In genomic region chr20:4083103-4083864, GRCh38 we compare ENCODE assay signal across 9 cellular contexts.
DNase-seq lines count a peak whose midpoint lies in the region; ATAC-seq and TF ChIP-seq lines count a peak whose summit lies in the region.
"Had no signal": no experiment of that assay in that cellular context is flagged by ENCODE, and none has a peak within 500 bp of the region (broad histone marks: within the 10 kb centered on the region; RNA-seq: fewer than 3 reads in every experiment).

No MANE protein-coding gene starts in this region.

- H3K9me3 ChIP-seq in vagina (no peaks in the 10 kb centered on the region), colonic mucosa (no peaks in the 10 kb centered on the region), OCI-LY7 (ENCODE audit: low read length) (no peaks in the 10 kb centered on the region), Peyer's patch (no peaks in the 10 kb centered on the region)

- intact Hi-C loops in Right ventricle myocardium superior (cut with DNase I): no loop called here
- intact Hi-C loops in cardiac septum (cut with DNase I): no loop called here
- intact Hi-C loops in vagina (cut with DNase I): loop anchor here (10.0 kb wide), 1 partner anchor 198 kb away; the partner anchor contains the start of gene PANK2
- intact Hi-C loops in colonic mucosa (cut with DNase I): loop anchor here (10.0 kb wide), 1 partner anchor 398 kb away; the partner anchor contains the start of gene ADAM33
- intact Hi-C loops in OCI-LY7 (cut with micrococcal nuclease; ENCODE audit: unreplicated experiment): no loop called here

- no peak overlapping the region for H3K4me2 ChIP-seq in OCI-LY7 (ENCODE audit: low read length)

- DNase-seq in Right ventricle myocardium superior: no peak
- DNase-seq in cardiac septum (ENCODE audit: low spot score): no peak
- DNase-seq in activated naive CD8-positive, alpha-beta T cell treated with anti-CD3 and anti-CD28 coated beads for 36 hours: no peak
- peak; percentile 80 for DNase-seq in left kidney (ENCODE audit: low read depth, low spot score)
- DNase-seq in vagina (ENCODE audit: extremely low spot score in 2 of 2): peak in 1 of 2 donors; percentile 79
- no peak for DNase-seq in colonic mucosa
- no peak for DNase-seq in OCI-LY7 (ENCODE audit: low spot score)
- DNase-seq in Peyer's patch: no peak
- DNase-seq: SHP77 had no signal

- H3K27ac ChIP-seq in vagina (peak overlapping the region; percentile 44), colonic mucosa (no peak overlapping the region), OCI-LY7 (ENCODE audit: low read depth, low read length, poor library complexity, severe bottlenecking) (no peak overlapping the region), Peyer's patch (peak overlapping the region in 2 of 4 donors; percentile 17 to 62)

- peaks cover 39% of the 10 kb centered on the region for H3K4me1 Mint-ChIP-seq in activated naive CD8-positive, alpha-beta T cell treated with anti-CD3 and anti-CD28 coated beads for 36 hours

- H2AFZ ChIP-seq in OCI-LY7 (ENCODE audit: low read length): no peak overlapping the region

- TF ChIP-seq POLR2A in vagina (IDR thresholded peaks at IDR 0.05) (no peak), Peyer's patch (IDR thresholded peaks at IDR 0.05) (no peak)

- peaks cover 13% of the 10 kb centered on the region for H3K4me1 ChIP-seq in vagina
- no peaks in the 10 kb centered on the region for H3K4me1 ChIP-seq in colonic mucosa
- H3K4me1 ChIP-seq in OCI-LY7 (ENCODE audit: insufficient read depth, low read length, poor library complexity, severe bottlenecking): peaks cover 12% of the 10 kb centered on the region
- peaks cover 0 to 8% (median 2%) of the 10 kb centered on the region in 4 donors for H3K4me1 ChIP-seq in Peyer's patch

- peak overlapping the region; percentile 54 for H3K27ac Mint-ChIP-seq in activated naive CD8-positive, alpha-beta T cell treated with anti-CD3 and anti-CD28 coated beads for 36 hours

- H3K4me3 Mint-ChIP-seq in activated naive CD8-positive, alpha-beta T cell treated with anti-CD3 and anti-CD28 coated beads for 36 hours: no peak overlapping the region

- CTCF ChIA-PET in OCI-LY7 (lab: Charles Lee; ENCODE audit: unreplicated experiment): no interaction called here

- no peaks in the 10 kb centered on the region for H3K79me2 ChIP-seq in OCI-LY7 (ENCODE audit: insufficient read depth, low read depth, low read length)

- TF ChIP-seq CTCF in vagina (IDR thresholded peaks at IDR 0.05) (no peak), colonic mucosa (IDR thresholded peaks at IDR 0.05) (no peak), OCI-LY7 (conservative IDR thresholded peaks at IDR 0.05; ENCODE audit: low read length) (no peak), Peyer's patch (IDR thresholded peaks at IDR 0.05) (no peak)

- H3K36me3 Mint-ChIP-seq in activated naive CD8-positive, alpha-beta T cell treated with anti-CD3 and anti-CD28 coated beads for 36 hours: peaks cover 9% of the 10 kb centered on the region

- H3K9me2 ChIP-seq in OCI-LY7 (ENCODE audit: insufficient read depth, low read length): no peaks in the 10 kb centered on the region

- no peaks in the 10 kb centered on the region for H4K20me1 ChIP-seq in OCI-LY7 (ENCODE audit: insufficient read depth, low read length)

- peaks cover 11% of the 10 kb centered on the region for H3K27me3 Mint-ChIP-seq in activated naive CD8-positive, alpha-beta T cell treated with anti-CD3 and anti-CD28 coated beads for 36 hours

- BruUV-seq in OCI-LY7 (replicated peaks; lab: Mats Ljungman, UMichigan): no TSS peak

- peak; percentile 6 for ATAC-seq in Right ventricle myocardium superior (ENCODE audit: poor library complexity)

- peaks cover 5% of the 10 kb centered on the region for H3K9me3 Mint-ChIP-seq in activated naive CD8-positive, alpha-beta T cell treated with anti-CD3 and anti-CD28 coated beads for 36 hours

- H3K4me3 ChIP-seq in vagina: no peak overlapping the region
- H3K4me3 ChIP-seq in colonic mucosa: no peak overlapping the region
- H3K4me3 ChIP-seq in OCI-LY7 (ENCODE audit: low read depth, low read length, poor library complexity, severe bottlenecking): no peak overlapping the region
- no peak overlapping the region for H3K4me3 ChIP-seq in Peyer's patch

- POLR2A ChIA-PET in OCI-LY7 (lab: Charles Lee): no interaction called here

- H3K9ac ChIP-seq in colonic mucosa (ENCODE audit: low read depth in 2 of 2, low read length in 2 of 2): no peak overlapping the region

- H3K36me3 ChIP-seq in vagina (no peaks in the 10 kb centered on the region), colonic mucosa (no peaks in the 10 kb centered on the region), OCI-LY7 (ENCODE audit: insufficient read depth, low read length) (no peaks in the 10 kb centered on the region), Peyer's patch (no peaks in the 10 kb centered on the region)

- H3K27me3 ChIP-seq in vagina (no peaks in the 10 kb centered on the region), colonic mucosa (no peaks in the 10 kb centered on the region), Peyer's patch (no peaks in the 10 kb centered on the region)

Comparison
In these comparisons a context has a peak if more than half of its experiments do, and no peak if none do; other contexts are left out.
1. intact Hi-C loops: an anchor here in vagina (10.0 kb wide) and colonic mucosa (10.0 kb wide); none called in Right ventricle myocardium superior, cardiac septum and OCI-LY7.